ENCODE assay signal across 1 cellular context in genomic region chr4:126794363-126794762, GRCh38.
TF ChIP-seq lines count a peak whose summit lies in the region.

No MANE protein-coding gene starts in this region.

TF ChIP-seq in K562, 482 proteins besides CTCF, POLR2A, EP300 and RAD21 (continued from another document and continues in another):
- no peak for TF ChIP-seq RREB1 (CRISPR knock-in tag; IDR thresholded peaks at IDR 0.05)
- 0 out of 4 replicates have a peak, but pooled peaks of 1 of the 2 experiments have one; percentile 9 for TF ChIP-seq MNT (conservative IDR thresholded peaks at IDR 0.05)
- TF ChIP-seq HDAC3 (IDR thresholded peaks at IDR 0.05; ENCODE audit: borderline replicate concordance, partially characterized antibody) = no peak
- TF ChIP-seq HMGXB4 (CRISPR knock-in tag; IDR thresholded peaks at IDR 0.05) = no peak
- no peak for TF ChIP-seq ZNF764 (CRISPR knock-in tag; IDR thresholded peaks at IDR 0.05; ENCODE audit: low read depth)
- TF ChIP-seq TAF1 (IDR thresholded peaks at IDR 0.05; ENCODE audit: control insufficient read depth, extremely low read depth, insufficient read depth, low read length, severe bottlenecking) = no peak
- TF ChIP-seq, protein P1, sequence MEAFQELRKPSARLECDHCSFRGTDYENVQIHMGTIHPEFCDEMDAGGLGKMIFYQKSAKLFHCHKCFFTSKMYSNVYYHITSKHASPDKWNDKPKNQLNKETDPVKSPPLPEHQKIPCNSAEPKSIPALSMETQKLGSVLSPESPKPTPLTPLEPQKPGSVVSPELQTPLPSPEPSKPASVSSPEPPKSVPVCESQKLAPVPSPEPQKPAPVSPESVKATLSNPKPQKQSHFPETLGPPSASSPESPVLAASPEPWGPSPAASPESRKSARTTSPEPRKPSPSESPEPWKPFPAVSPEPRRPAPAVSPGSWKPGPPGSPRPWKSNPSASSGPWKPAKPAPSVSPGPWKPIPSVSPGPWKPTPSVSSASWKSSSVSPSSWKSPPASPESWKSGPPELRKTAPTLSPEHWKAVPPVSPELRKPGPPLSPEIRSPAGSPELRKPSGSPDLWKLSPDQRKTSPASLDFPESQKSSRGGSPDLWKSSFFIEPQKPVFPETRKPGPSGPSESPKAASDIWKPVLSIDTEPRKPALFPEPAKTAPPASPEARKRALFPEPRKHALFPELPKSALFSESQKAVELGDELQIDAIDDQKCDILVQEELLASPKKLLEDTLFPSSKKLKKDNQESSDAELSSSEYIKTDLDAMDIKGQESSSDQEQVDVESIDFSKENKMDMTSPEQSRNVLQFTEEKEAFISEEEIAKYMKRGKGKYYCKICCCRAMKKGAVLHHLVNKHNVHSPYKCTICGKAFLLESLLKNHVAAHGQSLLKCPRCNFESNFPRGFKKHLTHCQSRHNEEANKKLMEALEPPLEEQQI (IDR thresholded peaks at IDR 0.05) = peak; percentile 75; the same call in 1 of the 2 replicates
- no peak for TF ChIP-seq ZNF408 (CRISPR knock-in tag; IDR thresholded peaks at IDR 0.05; ENCODE audit: low read depth)
- TF ChIP-seq, protein P2, sequence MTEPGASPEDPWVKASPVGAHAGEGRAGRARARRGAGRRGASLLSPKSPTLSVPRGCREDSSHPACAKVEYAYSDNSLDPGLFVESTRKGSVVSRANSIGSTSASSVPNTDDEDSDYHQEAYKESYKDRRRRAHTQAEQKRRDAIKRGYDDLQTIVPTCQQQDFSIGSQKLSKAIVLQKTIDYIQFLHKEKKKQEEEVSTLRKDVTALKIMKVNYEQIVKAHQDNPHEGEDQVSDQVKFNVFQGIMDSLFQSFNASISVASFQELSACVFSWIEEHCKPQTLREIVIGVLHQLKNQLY (CRISPR knock-in tag; conservative IDR thresholded peaks at IDR 0.05) = no peak
- peak; percentile 85 for TF ChIP-seq CEBPG (CRISPR knock-in tag; IDR thresholded peaks at IDR 0.05)
- TF ChIP-seq CEBPG (tag; conservative IDR thresholded peaks at IDR 0.05 in 1 of 2, IDR thresholded peaks at IDR 0.05 in 1 of 2) = peak; percentile 89 to 93
- TF ChIP-seq ARID3A (IDR thresholded peaks at IDR 0.05; ENCODE audit: borderline replicate concordance, low read depth, low read length) = peak; percentile 31; the same call in 1 of the 2 replicates
- no peak for TF ChIP-seq RBM15 (IDR thresholded peaks at IDR 0.05; ENCODE audit: insufficient read depth, low read length)
- TF ChIP-seq FOSL1 (tag; conservative IDR thresholded peaks at IDR 0.05) = peak; percentile 68
- TF ChIP-seq PTBP1 (IDR thresholded peaks at IDR 0.05; ENCODE audit: low read depth, low read length) = no peak
- TF ChIP-seq ZNF384 (IDR thresholded peaks at IDR 0.05; ENCODE audit: low read depth, low read length) = 0 out of 2 replicates have a peak, but pooled peaks have one; percentile 26
- no peak for TF ChIP-seq CHD4 (IDR thresholded peaks at IDR 0.05; ENCODE audit: insufficient read depth, insufficient replicate concordance, low read depth, low read length, poor library complexity, severe bottlenecking)
- peak; percentile 64; the same call in 1 of the 2 replicates for TF ChIP-seq FOXM1 (IDR thresholded peaks at IDR 0.05; ENCODE audit: low read depth)
- no peak for TF ChIP-seq FOXM1 (CRISPR knock-in tag; IDR thresholded peaks at IDR 0.05; ENCODE audit: low read depth)
- peak; percentile 61 for TF ChIP-seq ZNF592 (IDR thresholded peaks at IDR 0.05)
- TF ChIP-seq JUND (IDR thresholded peaks at IDR 0.05; ENCODE audit: borderline replicate concordance, low read depth, low read length) = peak; percentile 81
- TF ChIP-seq JUND (tag; IDR thresholded peaks at IDR 0.05; ENCODE audit: borderline replicate concordance, low read depth, low read length) = peak; percentile 67; the same call in 1 of the 3 replicates
- no peak for TF ChIP-seq DNMT1 (IDR thresholded peaks at IDR 0.05)
- no peak for TF ChIP-seq SRF (CRISPR knock-in tag; IDR thresholded peaks at IDR 0.05)
- no peak for TF ChIP-seq ID3 (CRISPR knock-in tag; IDR thresholded peaks at IDR 0.05)
- TF ChIP-seq ID3 (tag; IDR thresholded peaks at IDR 0.05) = 0 out of 2 replicates have a peak, but pooled peaks have one; percentile 65
- 0 out of 4 replicates have a peak, but pooled peaks of 1 of the 2 experiments have one; percentile 31 for TF ChIP-seq MAZ (CRISPR knock-in tag; conservative IDR thresholded peaks at IDR 0.05 in 1 of 2, IDR thresholded peaks at IDR 0.05 in 1 of 2)
- TF ChIP-seq, protein P3, sequence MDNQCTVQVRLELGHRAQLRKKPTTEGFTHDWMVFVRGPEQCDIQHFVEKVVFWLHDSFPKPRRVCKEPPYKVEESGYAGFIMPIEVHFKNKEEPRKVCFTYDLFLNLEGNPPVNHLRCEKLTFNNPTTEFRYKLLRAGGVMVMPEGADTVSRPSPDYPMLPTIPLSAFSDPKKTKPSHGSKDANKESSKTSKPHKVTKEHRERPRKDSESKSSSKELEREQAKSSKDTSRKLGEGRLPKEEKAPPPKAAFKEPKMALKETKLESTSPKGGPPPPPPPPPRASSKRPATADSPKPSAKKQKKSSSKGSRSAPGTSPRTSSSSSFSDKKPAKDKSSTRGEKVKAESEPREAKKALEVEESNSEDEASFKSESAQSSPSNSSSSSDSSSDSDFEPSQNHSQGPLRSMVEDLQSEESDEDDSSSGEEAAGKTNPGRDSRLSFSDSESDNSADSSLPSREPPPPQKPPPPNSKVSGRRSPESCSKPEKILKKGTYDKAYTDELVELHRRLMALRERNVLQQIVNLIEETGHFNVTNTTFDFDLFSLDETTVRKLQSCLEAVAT (IDR thresholded peaks at IDR 0.05) = no peak
- no peak for TF ChIP-seq MCM3 (IDR thresholded peaks at IDR 0.05)
- TF ChIP-seq CAMTA2 (CRISPR knock-in tag; conservative IDR thresholded peaks at IDR 0.05) = no peak
- TF ChIP-seq ZNF436 (CRISPR knock-in tag; IDR thresholded peaks at IDR 0.05) = no peak
- TF ChIP-seq ARID1B (IDR thresholded peaks at IDR 0.05) = peak; percentile 70
- no peak for TF ChIP-seq KLF6 (CRISPR knock-in tag; IDR thresholded peaks at IDR 0.05; ENCODE audit: borderline replicate concordance)
- no peak for TF ChIP-seq NCOR1 (IDR thresholded peaks at IDR 0.05)
- TF ChIP-seq SRSF1 (IDR thresholded peaks at IDR 0.05; ENCODE audit: low read depth, low read length) = no peak
- TF ChIP-seq DACH1 (IDR thresholded peaks at IDR 0.05; ENCODE audit: partially characterized antibody) = peak; percentile 61
- no peak for TF ChIP-seq SIX5 (IDR thresholded peaks at IDR 0.05; ENCODE audit: borderline replicate concordance in 1 of 2, insufficient read depth in 1 of 2, low read depth in 1 of 2, low read length in 2 of 2)
- TF ChIP-seq WHSC1 (IDR thresholded peaks at IDR 0.05; ENCODE audit: low read length) = no peak
- TF ChIP-seq MCM5 (IDR thresholded peaks at IDR 0.05; ENCODE audit: low read depth) = no peak
